Comparison of ENCODE assay signal across 34 cellular contexts in the genomic region with DNA sequence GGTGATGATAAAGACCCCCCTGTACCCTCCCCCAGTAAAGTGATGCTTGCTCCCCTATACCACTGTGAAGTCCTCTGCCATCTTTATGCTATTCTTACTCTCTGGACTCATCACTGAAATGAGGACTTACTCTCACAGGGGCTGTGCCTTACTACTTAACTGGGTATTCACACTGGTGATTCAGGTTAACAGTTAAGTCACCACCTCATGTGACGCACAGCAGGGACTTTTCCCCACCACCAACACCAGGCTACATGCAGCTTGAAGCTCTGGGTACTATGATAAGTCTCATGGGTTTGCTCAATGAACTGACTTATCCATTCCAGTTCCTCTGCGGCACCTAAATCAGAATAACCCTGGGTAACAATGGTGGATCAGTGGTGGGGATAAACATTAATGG.
"Had no signal": no experiment of that assay in that cellular context is flagged by ENCODE, and none has a peak within 500 bp of the region (broad histone marks: within the 10 kb centered on the region; RNA-seq: fewer than 3 reads in every experiment).

No MANE protein-coding gene starts in this region.

- H3K36me3 ChIP-seq: esophagus squamous epithelium, heart right ventricle, pancreas, sigmoid colon, transverse colon had no signal

- DNase-seq: activated CD4-positive, alpha-beta memory T cell treated with anti-CD3 and anti-CD28 coated beads, Interleukin-2, amount 10 ng/mL, durations not matched to agents 7 days and 5 days; activated CD4-positive, alpha-beta T cell treated with anti-CD3 and anti-CD28 coated beads for 1 hour; activated CD4-positive, alpha-beta T cell treated with anti-CD3 and anti-CD28 coated beads, Interleukin-2, amount 10 ng/mL, durations not matched to agents 7 days and 5 days; activated CD8-positive, alpha-beta memory T cell treated with anti-CD3 and anti-CD28 coated beads, Interleukin-2, amount 50 U/mL, for 48 hours; activated gamma-delta T cell treated with Interleukin-2 at 50 U/mL for 16 hours; activated naive CD4-positive, alpha-beta T cell treated with anti-CD3 and anti-CD28 coated beads, Interleukin-2, amount 50 U/mL, for 16 hours; activated T-cell treated with anti-CD3 and anti-CD28 coated beads, Interleukin-2, amount 50 U/mL, for 24 hours; amniotic stem cell; dermis blood vessel endothelial cell; effector CD8-positive, alpha-beta T cell; esophagus squamous epithelium; foreskin melanocyte; heart right ventricle; left cardiac atrium; left ventricle myocardium superior; naive thymus-derived CD8-positive, alpha-beta T cell; nucleus accumbens; pancreas; psoas muscle; sigmoid colon; small intestine; stimulated activated CD4-positive, alpha-beta T cell treated with anti-CD3 and anti-CD28 coated beads, Interleukin-1b, Interleukin-23, amount 100 ng/mL, for 48 hours; stimulated activated naive CD4-positive, alpha-beta T cell; T-helper 17 cell; T1000; testis; transverse colon had no signal

- H3K9me3 ChIP-seq: esophagus squamous epithelium, heart right ventricle, pancreas, psoas muscle, sigmoid colon, testis, transverse colon had no signal

- H3K27ac Mint-ChIP-seq: activated CD4-positive, alpha-beta memory T cell treated with anti-CD3 and anti-CD28 coated beads, Interleukin-2, amount 10 ng/mL, durations not matched to agents 7 days and 5 days; activated CD4-positive, alpha-beta T cell treated with anti-CD3 and anti-CD28 coated beads, Interleukin-2, amount 10 ng/mL, durations not matched to agents 7 days and 5 days; activated T-cell treated with anti-CD3 and anti-CD28 coated beads, Interleukin-2, amount 50 U/mL, for 24 hours; mesothelial cell of epicardium; naive thymus-derived CD8-positive, alpha-beta T cell; T-helper 17 cell; WTC11 had no signal

- FAIRE-seq: astrocyte, colon, endometrium, islet of Langerhans, pancreas, small intestine had no signal

- H3K4me3 ChIP-seq: esophagus squamous epithelium, heart right ventricle, pancreas, psoas muscle, sigmoid colon, testis, transverse colon had no signal

- H3K27me3 ChIP-seq: esophagus squamous epithelium, heart right ventricle, pancreas, sigmoid colon, testis, transverse colon had no signal

- H3K27me3 Mint-ChIP-seq: activated CD4-positive, alpha-beta memory T cell treated with anti-CD3 and anti-CD28 coated beads, Interleukin-2, amount 10 ng/mL, durations not matched to agents 7 days and 5 days; activated CD4-positive, alpha-beta T cell treated with anti-CD3 and anti-CD28 coated beads, Interleukin-2, amount 10 ng/mL, durations not matched to agents 7 days and 5 days; activated T-cell treated with anti-CD3 and anti-CD28 coated beads, Interleukin-2, amount 50 U/mL, for 24 hours; naive thymus-derived CD8-positive, alpha-beta T cell; T-helper 17 cell had no signal

- H3K36me3 Mint-ChIP-seq: mesothelial cell of epicardium; naive thymus-derived CD8-positive, alpha-beta T cell had no signal

- H3K9me3 Mint-ChIP-seq: mesothelial cell of epicardium, WTC11 had no signal

- H3K4me1 Mint-ChIP-seq: activated CD4-positive, alpha-beta memory T cell treated with anti-CD3 and anti-CD28 coated beads, Interleukin-2, amount 10 ng/mL, durations not matched to agents 7 days and 5 days; activated CD4-positive, alpha-beta T cell treated with anti-CD3 and anti-CD28 coated beads, Interleukin-2, amount 10 ng/mL, durations not matched to agents 7 days and 5 days; mesothelial cell of epicardium; naive thymus-derived CD8-positive, alpha-beta T cell; neural crest cell; T-helper 17 cell had no signal

- H3K4me3 Mint-ChIP-seq: activated CD4-positive, alpha-beta memory T cell treated with anti-CD3 and anti-CD28 coated beads, Interleukin-2, amount 10 ng/mL, durations not matched to agents 7 days and 5 days; activated CD4-positive, alpha-beta T cell treated with anti-CD3 and anti-CD28 coated beads, Interleukin-2, amount 10 ng/mL, durations not matched to agents 7 days and 5 days; activated T-cell treated with anti-CD3 and anti-CD28 coated beads, Interleukin-2, amount 50 U/mL, for 24 hours; mesothelial cell of epicardium; naive thymus-derived CD8-positive, alpha-beta T cell; neural crest cell; T-helper 17 cell; WTC11 had no signal

- H3K27ac ChIP-seq: esophagus squamous epithelium, heart right ventricle, pancreas, psoas muscle, sigmoid colon, testis had no signal

- H3K4me1 ChIP-seq: esophagus squamous epithelium, heart right ventricle, psoas muscle, sigmoid colon had no signal
